ENCODE assay signal across 30 cellular contexts in genomic region chr3:133797396-133798105, GRCh38. TPM values are rescaled to one million over a fixed set of nuclear protein-coding genes. Genes with fewer than 3 reads are reported as not detected.
"Had no signal": no experiment of that assay in that cellular context is flagged by ENCODE, and none has a peak within 500 bp of the region (broad histone marks: within the 10 kb centered on the region; RNA-seq: fewer than 3 reads in every experiment).

No MANE protein-coding gene starts in this region.

- H3K4me3 ChIP-seq: body of pancreas, hepatocyte, left ventricle myocardium inferior, mucosa of descending colon, stomach, suprapubic skin, transverse colon, uterus had no signal

- FAIRE-seq: endometrium, frontal cortex had no signal

- H3K27ac ChIP-seq: body of pancreas, hepatocyte, left ventricle myocardium inferior, parathyroid adenoma, stomach, suprapubic skin, transverse colon, uterus had no signal

- H3K36me3 Mint-ChIP-seq: activated naive CD4-positive, alpha-beta T cell treated with anti-CD3 and anti-CD28 coated beads, Interleukin-2, amount 10 ng/mL, durations not matched to agents 7 days and 5 days had no signal

- H3K9me3 ChIP-seq: body of pancreas, suprapubic skin, uterus had no signal

- H3K4me3 Mint-ChIP-seq: activated B cell treated with CpG ODN at 0.5 μM for 24 hours; activated CD4-positive, alpha-beta T cell treated with anti-CD3 and anti-CD28 coated beads for 36 hours; activated naive CD4-positive, alpha-beta T cell treated with anti-CD3 and anti-CD28 coated beads, Interleukin-2, amount 10 ng/mL, durations not matched to agents 7 days and 5 days; dendritic cell treated with granulocyte-macrophage colony-stimulating factor and Interleukin-4, amounts not matched to agents 40 ng/mL and 50 ng/mL, for 4 days; immature natural killer cell; stimulated activated memory B cell treated with anti-CD40 and anti-IgM and Interleukin-4, amounts not matched to agents 10 μg/mL and 1 μg/mL and 100 μg/mL, for 72 hours had no signal

- H3K4me1 ChIP-seq: body of pancreas, left ventricle myocardium inferior, parathyroid adenoma, suprapubic skin, transverse colon, uterus had no signal

- H3K27ac Mint-ChIP-seq: activated B cell treated with CpG ODN at 0.5 μM for 24 hours; activated CD4-positive, alpha-beta T cell treated with anti-CD3 and anti-CD28 coated beads for 36 hours; activated naive CD4-positive, alpha-beta T cell treated with anti-CD3 and anti-CD28 coated beads, Interleukin-2, amount 10 ng/mL, durations not matched to agents 7 days and 5 days; dendritic cell treated with granulocyte-macrophage colony-stimulating factor and Interleukin-4, amounts not matched to agents 40 ng/mL and 50 ng/mL, for 4 days; immature natural killer cell; stimulated activated memory B cell treated with anti-CD40 and anti-IgM and Interleukin-4, amounts not matched to agents 10 μg/mL and 1 μg/mL and 100 μg/mL, for 72 hours had no signal

- H3K36me3 ChIP-seq: left ventricle myocardium inferior, stomach, suprapubic skin, transverse colon, uterus had no signal

- DNase-seq: activated B cell treated with CpG ODN at 0.5 μM for 24 hours; activated CD4-positive, alpha-beta T cell treated with anti-CD3 and anti-CD28 coated beads for 36 hours; activated CD4-positive, alpha-beta T cell treated with anti-CD3 and anti-CD28 coated beads, Interleukin-2, amount 50 U/mL, for 48 hours; activated effector memory CD4-positive, alpha-beta T cell treated with anti-CD3 and anti-CD28 coated beads, Interleukin-2, amount 50 U/mL, for 16 hours; activated naive CD4-positive, alpha-beta T cell treated with anti-CD3 and anti-CD28 coated beads, Interleukin-2, amount 10 ng/mL, durations not matched to agents 7 days and 5 days; activated T-cell treated with anti-CD3 and anti-CD28 coated beads, Interleukin-2, amount 50 U/mL, for 48 hours; anterior cingulate cortex; body of pancreas; caudate nucleus; effector CD4-positive, alpha-beta T cell; erythroblast; glutamatergic neuron; immature natural killer cell; kidney glomerular epithelial cell; left ventricle myocardium inferior; mucosa of descending colon; nucleus accumbens; right cardiac atrium; stimulated activated CD4-positive, alpha-beta T cell treated with anti-CD3 and anti-CD28 coated beads, Interleukin-2, amount 100 ng/mL, for 24 hours; stomach; T-helper 9 cell; transverse colon; uterus had no signal

- H3K27me3 ChIP-seq: body of pancreas, hepatocyte, suprapubic skin, uterus had no signal

- H3K4me1 Mint-ChIP-seq: activated B cell treated with CpG ODN at 0.5 μM for 24 hours; activated CD4-positive, alpha-beta T cell treated with anti-CD3 and anti-CD28 coated beads for 36 hours; activated naive CD4-positive, alpha-beta T cell treated with anti-CD3 and anti-CD28 coated beads, Interleukin-2, amount 10 ng/mL, durations not matched to agents 7 days and 5 days; immature natural killer cell; stimulated activated memory B cell treated with anti-CD40 and anti-IgM and Interleukin-4, amounts not matched to agents 10 μg/mL and 1 μg/mL and 100 μg/mL, for 72 hours had no signal

RNA-seq across cellular contexts. Expression of gene TF, which starts 51.4 kb away (rescaled TPM):
- polyA plus RNA-seq: immature natural killer cell had no signal
